1 cellular context compared by ENCODE assay signal in the genomic region with DNA sequence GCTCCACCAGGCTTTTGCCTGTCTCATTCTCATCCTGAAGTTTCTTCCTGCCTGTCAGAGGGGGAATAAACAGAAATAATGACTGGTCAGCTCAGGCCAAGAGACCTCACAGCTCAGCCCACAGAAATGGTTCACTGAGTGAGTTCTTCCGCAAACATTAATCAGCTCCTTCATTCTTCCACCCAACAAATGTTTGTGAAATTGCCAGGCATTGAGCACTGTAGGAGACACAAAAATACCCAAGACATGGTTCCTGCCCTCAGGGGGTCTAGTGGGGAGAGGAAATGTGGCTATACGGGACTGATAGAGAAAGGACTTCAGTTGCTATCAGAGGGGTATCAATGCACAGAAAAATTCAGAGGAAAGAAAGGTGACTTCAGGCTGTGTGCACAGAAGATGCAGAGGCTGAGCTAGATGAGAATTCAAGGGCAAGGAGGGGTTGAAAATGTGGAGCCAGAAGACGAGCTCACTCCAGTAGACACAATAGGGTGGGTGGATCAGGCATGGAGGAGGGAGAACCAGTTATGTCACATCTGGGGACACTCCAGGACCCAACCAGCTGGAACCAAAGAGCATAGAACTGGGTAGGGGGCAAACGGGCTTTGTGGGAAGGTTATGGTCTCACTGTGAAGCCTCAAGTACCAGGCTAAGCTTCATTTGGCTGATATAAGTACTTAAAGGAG.
TF ChIP-seq lines count a peak whose summit lies in the region.

No MANE protein-coding gene starts in this region.

TF ChIP-seq in IMR-90, 13 proteins besides CTCF, POLR2A, EP300 and RAD21:
- TF ChIP-seq, protein P1, sequence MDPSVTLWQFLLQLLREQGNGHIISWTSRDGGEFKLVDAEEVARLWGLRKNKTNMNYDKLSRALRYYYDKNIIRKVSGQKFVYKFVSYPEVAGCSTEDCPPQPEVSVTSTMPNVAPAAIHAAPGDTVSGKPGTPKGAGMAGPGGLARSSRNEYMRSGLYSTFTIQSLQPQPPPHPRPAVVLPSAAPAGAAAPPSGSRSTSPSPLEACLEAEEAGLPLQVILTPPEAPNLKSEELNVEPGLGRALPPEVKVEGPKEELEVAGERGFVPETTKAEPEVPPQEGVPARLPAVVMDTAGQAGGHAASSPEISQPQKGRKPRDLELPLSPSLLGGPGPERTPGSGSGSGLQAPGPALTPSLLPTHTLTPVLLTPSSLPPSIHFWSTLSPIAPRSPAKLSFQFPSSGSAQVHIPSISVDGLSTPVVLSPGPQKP (IDR thresholded peaks at IDR 0.05; ENCODE audit: borderline replicate concordance, low read depth, low read length), result no peak
- TF ChIP-seq FOS (IDR thresholded peaks at IDR 0.05; ENCODE audit: low read depth, low read length), result no peak
- no peak for TF ChIP-seq RCOR1 (IDR thresholded peaks at IDR 0.05; ENCODE audit: insufficient replicate concordance, low read length)
- no peak for TF ChIP-seq NFE2L2 (IDR thresholded peaks at IDR 0.05; ENCODE audit: low read depth, low read length)
- TF ChIP-seq RFX5 (IDR thresholded peaks at IDR 0.05; ENCODE audit: low read depth, low read length), result no peak
- TF ChIP-seq MXI1 (IDR thresholded peaks at IDR 0.05; ENCODE audit: borderline replicate concordance, low read depth, low read length), result no peak
- TF ChIP-seq CEBPB (IDR thresholded peaks at IDR 0.05; ENCODE audit: low read depth, low read length), result no peak
- TF ChIP-seq, protein P2, sequence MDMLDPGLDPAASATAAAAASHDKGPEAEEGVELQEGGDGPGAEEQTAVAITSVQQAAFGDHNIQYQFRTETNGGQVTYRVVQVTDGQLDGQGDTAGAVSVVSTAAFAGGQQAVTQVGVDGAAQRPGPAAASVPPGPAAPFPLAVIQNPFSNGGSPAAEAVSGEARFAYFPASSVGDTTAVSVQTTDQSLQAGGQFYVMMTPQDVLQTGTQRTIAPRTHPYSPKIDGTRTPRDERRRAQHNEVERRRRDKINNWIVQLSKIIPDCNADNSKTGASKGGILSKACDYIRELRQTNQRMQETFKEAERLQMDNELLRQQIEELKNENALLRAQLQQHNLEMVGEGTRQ (IDR thresholded peaks at IDR 0.05; ENCODE audit: low read depth, low read length), result no peak
- no peak for TF ChIP-seq MAFK (IDR thresholded peaks at IDR 0.05; ENCODE audit: low read depth, low read length)
- no peak for TF ChIP-seq SMC3 (IDR thresholded peaks at IDR 0.05; ENCODE audit: low read depth, low read length)
- no peak for TF ChIP-seq MAZ (IDR thresholded peaks at IDR 0.05; ENCODE audit: borderline replicate concordance, low read depth, low read length)
- TF ChIP-seq BHLHE40 (IDR thresholded peaks at IDR 0.05; ENCODE audit: low read depth, low read length), result no peak
- TF ChIP-seq CHD1 (IDR thresholded peaks at IDR 0.05; ENCODE audit: low read depth, low read length), result no peak
TF ChIP-seq in IMR-90: peak in this region for 0.
